Comparison of ENCODE assay signal across 17 cellular contexts in the genomic region with DNA sequence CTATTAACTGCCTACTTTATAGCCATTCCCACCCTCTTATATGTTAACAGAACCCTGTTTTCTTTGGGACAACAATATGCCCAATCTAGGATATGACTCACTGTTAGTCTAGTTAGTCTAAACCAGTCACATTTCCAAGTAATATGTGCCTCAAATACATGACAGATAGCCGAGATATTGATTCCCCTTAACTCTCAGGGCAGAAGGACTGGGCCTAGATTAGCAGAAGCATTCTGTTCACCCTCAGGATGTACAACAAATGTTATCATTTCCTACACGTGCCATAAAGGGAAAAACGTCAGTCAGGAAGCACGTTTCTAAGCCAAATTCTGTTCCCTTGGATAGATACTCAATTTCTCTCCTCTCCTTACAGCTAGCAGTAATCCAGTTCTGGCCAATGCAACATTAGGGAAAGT.
DNase-seq lines count a peak whose midpoint lies in the region; ATAC-seq and TF ChIP-seq lines count a peak whose summit lies in the region.
"Had no signal": no experiment of that assay in that cellular context is flagged by ENCODE, and none has a peak within 500 bp of the region (broad histone marks: within the 10 kb centered on the region; RNA-seq: fewer than 3 reads in every experiment).

No MANE protein-coding gene starts in this region.

- H3K56ac ChIP-seq in mesendoderm (ENCODE audit: low read length), result no peak overlapping the region

- 52% methylated on average over 4 of the region's 4 CpGs for WGBS in smooth muscle cell (ENCODE audit: low lambda C conversion rate)
- no CpG with 5 or more reads among the region's 4 CpGs for WGBS in mesendoderm (ENCODE audit: extremely low coverage, insufficient coverage, low lambda C conversion rate)

- H3K4me2 ChIP-seq in OCI-LY7 (ENCODE audit: low read length) (no peak overlapping the region), smooth muscle cell (no peak overlapping the region), mesendoderm (ENCODE audit: low read length) (no peak overlapping the region)
- H3K4me2 ChIP-seq: KMS-11 had no signal

- DNase-seq in Daoy (ENCODE audit: low read depth) (peak; percentile 4), M059J (ENCODE audit: low read depth) (peak; percentile 7), dermis microvascular lymphatic vessel endothelial cell (ENCODE audit: low read depth in 2 of 2) (peak; percentile 88 to 95), mucosa of descending colon (no peak), OCI-LY7 (ENCODE audit: low spot score) (no peak), smooth muscle cell (lab: John Stamatoyannopoulos, UW; ENCODE audit: unreplicated experiment) (no peak), mesendoderm (no peak)
- DNase-seq: activated CD4-positive, alpha-beta memory T cell treated with anti-CD3 and anti-CD28 coated beads, Interleukin-2, amount 10 ng/mL, durations not matched to agents 7 days and 5 days; activated T-cell treated with anti-CD3 and anti-CD28 coated beads, Interleukin-2, amount 50 U/mL, for 72 hours; naive B cell; NCI-H1694 treated with DMSO at 0.1 percent for 48 hours; NCI-H510A treated with DMSO at 0.1 percent for 48 hours; substantia nigra had no signal

- CTCF ChIA-PET in OCI-LY7 (lab: Charles Lee; ENCODE audit: unreplicated experiment), result no interaction called here

- H3K9me3 ChIP-seq in mucosa of descending colon (no peaks in the 10 kb centered on the region), OCI-LY7 (ENCODE audit: low read length) (no peaks in the 10 kb centered on the region), smooth muscle cell (replicated peaks; ENCODE audit: low read depth) (no peaks in the 10 kb centered on the region)

- H3K36me3 ChIP-seq in mucosa of descending colon (ENCODE audit: low read depth), result no peaks in the 10 kb centered on the region
- H3K36me3 ChIP-seq in OCI-LY7 (ENCODE audit: insufficient read depth, low read length), result no peaks in the 10 kb centered on the region
- no peaks in the 10 kb centered on the region for H3K36me3 ChIP-seq in smooth muscle cell (ENCODE audit: low read depth)
- no peaks in the 10 kb centered on the region for H3K36me3 ChIP-seq in mesendoderm (ENCODE audit: control insufficient read depth, insufficient read depth, low read length)

- no peak overlapping the region for H2AK5ac ChIP-seq in mesendoderm (ENCODE audit: low read length)

- no peaks in the 10 kb centered on the region for H3K79me2 ChIP-seq in OCI-LY7 (ENCODE audit: insufficient read depth, low read depth, low read length)
- H3K79me2 ChIP-seq in smooth muscle cell (ENCODE audit: low read depth), result no peaks in the 10 kb centered on the region
- no peaks in the 10 kb centered on the region for H3K79me2 ChIP-seq in mesendoderm (ENCODE audit: control insufficient read depth, insufficient read depth, low read length)
- H3K79me2 ChIP-seq: parathyroid adenoma had no signal

- POLR2A ChIA-PET in OCI-LY7 (lab: Charles Lee), result no interaction called here

- no peaks in the 10 kb centered on the region for H3F3A ChIP-seq in smooth muscle cell (ENCODE audit: low read depth)

- H3K4ac ChIP-seq in mesendoderm (ENCODE audit: low read depth, low read length), result no peak overlapping the region

- H3K4me3 ChIP-seq in mucosa of descending colon (no peak overlapping the region), OCI-LY7 (ENCODE audit: low read depth, low read length, poor library complexity, severe bottlenecking) (no peak overlapping the region), smooth muscle cell (no peak overlapping the region), mesendoderm (ENCODE audit: low read length) (no peak overlapping the region)

- no peak overlapping the region for H3K9ac ChIP-seq in smooth muscle cell (ENCODE audit: low read depth)
- H3K9ac ChIP-seq in mesendoderm (ENCODE audit: low read length), result no peak overlapping the region
- H3K9ac ChIP-seq: KMS-11, parathyroid adenoma had no signal

- no peak overlapping the region for H4K5ac ChIP-seq in mesendoderm (ENCODE audit: low read length)

- H3K18ac ChIP-seq in mesendoderm (ENCODE audit: low read length), result no peak overlapping the region

- intact Hi-C loops in mucosa of descending colon (cut with DNase I, micrococcal nuclease), result no loop called here
- intact Hi-C loops in OCI-LY7 (cut with micrococcal nuclease; ENCODE audit: unreplicated experiment), result no loop called here

- BruUV-seq in OCI-LY7 (replicated peaks; lab: Mats Ljungman, UMichigan), result no TSS peak

- H3K9me2 ChIP-seq in OCI-LY7 (ENCODE audit: insufficient read depth, low read length), result no peaks in the 10 kb centered on the region

- H2BK15ac ChIP-seq in mesendoderm (replicated peaks; ENCODE audit: low read depth), result no peak overlapping the region

- H3K23ac ChIP-seq in mesendoderm (ENCODE audit: low read length), result no peak overlapping the region

- H2AFZ ChIP-seq in OCI-LY7 (ENCODE audit: low read length) (no peak overlapping the region), smooth muscle cell (ENCODE audit: low read depth) (no peak overlapping the region)
- H2AFZ ChIP-seq: parathyroid adenoma had no signal

- no peak overlapping the region for H2BK5ac ChIP-seq in mesendoderm (ENCODE audit: low read length)

- H3K4me1 ChIP-seq in mucosa of descending colon (ENCODE audit: low read depth) (no peaks in the 10 kb centered on the region), OCI-LY7 (ENCODE audit: insufficient read depth, low read length, poor library complexity, severe bottlenecking) (no peaks in the 10 kb centered on the region), smooth muscle cell (ENCODE audit: low read depth) (no peaks in the 10 kb centered on the region), mesendoderm (ENCODE audit: control insufficient read depth, low read depth, low read length) (no peaks in the 10 kb centered on the region)
- H3K4me1 ChIP-seq: parathyroid adenoma had no signal

- no peak overlapping the region for H4K8ac ChIP-seq in mesendoderm (ENCODE audit: low read depth, low read length)

- TF ChIP-seq CTCF in mucosa of descending colon (IDR thresholded peaks at IDR 0.05) (no peak), OCI-LY7 (conservative IDR thresholded peaks at IDR 0.05; ENCODE audit: low read length) (no peak), smooth muscle cell (IDR thresholded peaks at IDR 0.05; ENCODE audit: borderline replicate concordance, insufficient read depth, poor library complexity, severe bottlenecking) (no peak)

- ATAC-seq in mucosa of descending colon (peak; percentile 54), HG02885 (IDR thresholded peaks at IDR 0.05; ENCODE audit: poor library complexity, unreplicated experiment) (no peak)
- ATAC-seq: activated T-cell treated with anti-CD3 and anti-CD28 coated beads, Interleukin-2, amount 50 U/mL, for 72 hours; SK-N-SH treated with all-trans-retinoic acid at 6 μM for 48 hours had no signal

- no peak overlapping the region for H2BK120ac ChIP-seq in mesendoderm (ENCODE audit: low read depth, low read length)

- H3K79me1 ChIP-seq in mesendoderm (ENCODE audit: low read length), result no peaks in the 10 kb centered on the region

- H4K20me1 ChIP-seq in OCI-LY7 (ENCODE audit: insufficient read depth, low read length) (no peaks in the 10 kb centered on the region), smooth muscle cell (ENCODE audit: low read depth) (peaks cover 27% of the 10 kb centered on the region)

- H3K27me3 ChIP-seq in smooth muscle cell (ENCODE audit: low read depth) (no peaks in the 10 kb centered on the region), mesendoderm (ENCODE audit: insufficient read depth, low read length, poor library complexity) (no peaks in the 10 kb centered on the region)

- H3K27ac ChIP-seq in OCI-LY7 (ENCODE audit: low read depth, low read length, poor library complexity, severe bottlenecking), result no peak overlapping the region
- no peak overlapping the region for H3K27ac ChIP-seq in smooth muscle cell (ENCODE audit: low read depth)
- no peak overlapping the region for H3K27ac ChIP-seq in mesendoderm (ENCODE audit: low read depth, low read length)
- H3K27ac ChIP-seq: KMS-11, parathyroid adenoma had no signal

Comparison
In these comparisons a context has a peak if more than half of its experiments do, and no peak if none do; other contexts are left out.
1. DNase-seq: peak in Daoy (single experiment), M059J (single experiment) and dermis microvascular lymphatic vessel endothelial cell (2 of 2); none in mucosa of descending colon (0 of 3), OCI-LY7 (single experiment), smooth muscle cell (single experiment) and mesendoderm (single experiment).